10 cellular contexts compared by ENCODE assay signal in genomic region chr18:44682871-44683221, GRCh38. TPM values are rescaled to one million over a fixed set of nuclear protein-coding genes. Genes with fewer than 3 reads are reported as not detected.
DNase-seq lines count a peak whose midpoint lies in the region; ATAC-seq and TF ChIP-seq lines count a peak whose summit lies in the region.
"Had no signal": no experiment of that assay in that cellular context is flagged by ENCODE, and none has a peak within 500 bp of the region (broad histone marks: within the 10 kb centered on the region; RNA-seq: fewer than 3 reads in every experiment).

No MANE protein-coding gene starts in this region.

- H2AFZ ChIP-seq in GM23338: peak overlapping the region; percentile 49; the same call in 1 of the 2 replicates

- intact Hi-C loops in stomach (cut with DNase I; ENCODE audit: low total_unique reads): no loop called here

- peaks cover 6% of the 10 kb centered on the region for H3K27me3 Mint-ChIP-seq in GM23338 (ENCODE audit: insufficient read depth, low read depth, poor library complexity)
- H3K27me3 Mint-ChIP-seq in activated CD4-positive, alpha-beta T cell treated with anti-CD3 and anti-CD28 coated beads, Interleukin-2, amount 10 ng/mL, durations not matched to agents 7 days and 5 days: peaks cover 35% of the 10 kb centered on the region

- H3K27ac Mint-ChIP-seq in GM23338: no peak overlapping the region
- H3K27ac Mint-ChIP-seq in activated CD4-positive, alpha-beta T cell treated with anti-CD3 and anti-CD28 coated beads, Interleukin-2, amount 10 ng/mL, durations not matched to agents 7 days and 5 days: no peak overlapping the region
- H3K27ac Mint-ChIP-seq: activated T-helper 17 cell treated with anti-CD3 and anti-CD28 coated beads, Interleukin-2, amount 50 U/mL, for 72 hours; stimulated activated effector memory CD8-positive, alpha-beta T cell treated with anti-CD3 and anti-CD28 coated beads, Interleukin-12 subunit alpha, Interleukin-12 subunit beta, amount 100 ng/mL, for 72 hours had no signal

- TF ChIP-seq CTCF in GM23338 (conservative IDR thresholded peaks at IDR 0.05; ENCODE audit: low read depth in 2 of 2) (no peak), fibroblast of mammary gland (conservative IDR thresholded peaks at IDR 0.05; ENCODE audit: control insufficient read depth, insufficient read depth, low read depth, low read length) (no peak), stomach (IDR thresholded peaks at IDR 0.05) (no peak)

- DNase-seq in GM23338 (ENCODE audit: low spot score) (peak; percentile 83), NCI-H526 treated with DMSO at 0.1 percent for 48 hours (lab: John Stamatoyannopoulos, UW) (peak; percentile 64), fibroblast of mammary gland (ENCODE audit: low read depth) (peak; percentile 16), stomach (peak; percentile 38), hypothalamus (lab: John Stamatoyannopoulos, UW) (no peak), pons (ENCODE audit: low spot score) (no peak)
- no peak for DNase-seq in activated CD4-positive, alpha-beta T cell treated with anti-CD3 and anti-CD28 coated beads, Interleukin-2, amount 10 ng/mL, durations not matched to agents 7 days and 5 days

- H4K20me1 ChIP-seq in GM23338 (replicated peaks; ENCODE audit: insufficient read depth): no peaks in the 10 kb centered on the region

- 18 to 55% (median 27%) methylated on average over 4 of the region's 4 CpGs for WGBS in stomach, 5 donors

- CTCF ChIA-PET in activated CD4-positive, alpha-beta T cell treated with anti-CD3 and anti-CD28 coated beads, Interleukin-2, amount 10 ng/mL, durations not matched to agents 7 days and 5 days (lab: Charles Lee): interaction anchor here (1.4 kb wide), 1 partner anchor 530 kb away, joined by 3 read pairs; no protein-coding TSS in a partner anchor

- TF ChIP-seq POLR2A in stomach (IDR thresholded peaks at IDR 0.05): no peak

- H3K36me3 Mint-ChIP-seq in GM23338 (ENCODE audit: low read depth): no peaks in the 10 kb centered on the region; the same call in 2 of the 3 replicates
- peaks cover 1% of the 10 kb centered on the region for H3K36me3 Mint-ChIP-seq in activated CD4-positive, alpha-beta T cell treated with anti-CD3 and anti-CD28 coated beads, Interleukin-2, amount 10 ng/mL, durations not matched to agents 7 days and 5 days (ENCODE audit: low read depth)

- no peaks in the 10 kb centered on the region; the same call in 1 of the 2 replicates for H3K9me2 ChIP-seq in GM23338 (ENCODE audit: insufficient read depth)

- H3K27me3 ChIP-seq in GM23338 (ENCODE audit: insufficient read depth) (peaks cover 14% of the 10 kb centered on the region), stomach (peaks cover 0 to 13% (median 0%) of the 10 kb centered on the region in 3 donors)

- H3F3A ChIP-seq in GM23338 (replicated peaks; ENCODE audit: low read depth): 0 out of 2 replicates have a peak, but pooled peaks cover 6% of the 10 kb centered on the region

- peak overlapping the region; percentile 93 for H3K4me3 ChIP-seq in GM23338
- H3K4me3 ChIP-seq in fibroblast of mammary gland (ENCODE audit: control insufficient read depth, low read depth, low read length): no peak overlapping the region
- peak overlapping the region; percentile 82 to 89 (median 85) for H3K4me3 ChIP-seq in stomach

- peak overlapping the region; percentile 86 for H3K27ac ChIP-seq in GM23338 (ENCODE audit: low read depth)
- peak overlapping the region; percentile 65 to 99 (median 98) for H3K27ac ChIP-seq in stomach

- peak; percentile 73 for ATAC-seq in GM23338
- ATAC-seq in HG03108 (IDR thresholded peaks at IDR 0.05; ENCODE audit: unreplicated experiment): no peak
- ATAC-seq: activated T-helper 17 cell treated with anti-CD3 and anti-CD28 coated beads, Interleukin-2, amount 50 U/mL, for 72 hours; stimulated activated effector memory CD8-positive, alpha-beta T cell treated with anti-CD3 and anti-CD28 coated beads, Interleukin-12 subunit alpha, Interleukin-12 subunit beta, amount 100 ng/mL, for 72 hours had no signal

- H3K4me2 ChIP-seq in GM23338: peak overlapping the region; percentile 89

- H3K4me3 Mint-ChIP-seq in GM23338: no peak overlapping the region
- no peak overlapping the region for H3K4me3 Mint-ChIP-seq in activated CD4-positive, alpha-beta T cell treated with anti-CD3 and anti-CD28 coated beads, Interleukin-2, amount 10 ng/mL, durations not matched to agents 7 days and 5 days
- H3K4me3 Mint-ChIP-seq: activated T-helper 17 cell treated with anti-CD3 and anti-CD28 coated beads, Interleukin-2, amount 50 U/mL, for 72 hours; stimulated activated effector memory CD8-positive, alpha-beta T cell treated with anti-CD3 and anti-CD28 coated beads, Interleukin-12 subunit alpha, Interleukin-12 subunit beta, amount 100 ng/mL, for 72 hours had no signal

- TF ChIP-seq EP300 in stomach (IDR thresholded peaks at IDR 0.05): no peak

- H3K9me3 Mint-ChIP-seq in GM23338: no peaks in the 10 kb centered on the region
- no peaks in the 10 kb centered on the region for H3K9me3 Mint-ChIP-seq in activated CD4-positive, alpha-beta T cell treated with anti-CD3 and anti-CD28 coated beads, Interleukin-2, amount 10 ng/mL, durations not matched to agents 7 days and 5 days
- H3K9me3 Mint-ChIP-seq: activated T-helper 17 cell treated with anti-CD3 and anti-CD28 coated beads, Interleukin-2, amount 50 U/mL, for 72 hours; stimulated activated effector memory CD8-positive, alpha-beta T cell treated with anti-CD3 and anti-CD28 coated beads, Interleukin-12 subunit alpha, Interleukin-12 subunit beta, amount 100 ng/mL, for 72 hours had no signal

- H3K4me1 Mint-ChIP-seq in GM23338: peaks cover 12% of the 10 kb centered on the region; the same call in 2 of the 3 replicates
- peaks cover 3% of the 10 kb centered on the region for H3K4me1 Mint-ChIP-seq in activated CD4-positive, alpha-beta T cell treated with anti-CD3 and anti-CD28 coated beads, Interleukin-2, amount 10 ng/mL, durations not matched to agents 7 days and 5 days
- H3K4me1 Mint-ChIP-seq: activated T-helper 17 cell treated with anti-CD3 and anti-CD28 coated beads, Interleukin-2, amount 50 U/mL, for 72 hours had no signal

- no peaks in the 10 kb centered on the region for H3K9me3 ChIP-seq in stomach

- peaks cover 35% of the 10 kb centered on the region for H3K79me2 ChIP-seq in GM23338 (replicated peaks; ENCODE audit: insufficient read depth)

- POLR2A ChIA-PET in activated CD4-positive, alpha-beta T cell treated with anti-CD3 and anti-CD28 coated beads, Interleukin-2, amount 10 ng/mL, durations not matched to agents 7 days and 5 days (lab: Charles Lee): no interaction called here

- H3K4me1 ChIP-seq in GM23338 (ENCODE audit: insufficient read depth) (peaks cover 25% of the 10 kb centered on the region), stomach (peaks cover 23 to 71% (median 44%) of the 10 kb centered on the region in 4 donors)

- H3K36me3 ChIP-seq in GM23338 (ENCODE audit: insufficient read depth) (no peaks in the 10 kb centered on the region), stomach (no peaks in the 10 kb centered on the region)

TF ChIP-seq in GM23338, 12 proteins besides CTCF, POLR2A, EP300 and RAD21:
- no peak for TF ChIP-seq STAT1 (IDR thresholded peaks at IDR 0.05; ENCODE audit: unreplicated experiment)

RNA-seq across cellular contexts. Expression of gene SETBP1, which starts 2.2 kb away (rescaled TPM):
- total RNA-seq in GM23338 (2014; rRNA removed; shearing (Covaris generic)): 3.7 and 5.5 TPM in 2 replicates
- polyA plus RNA-seq in GM23338 (2016; fragmentation: Nextera tagmentation; extraction: Ambion mirVana) (1.6 TPM in 2 replicates), stomach (1 to 10 TPM; 1.4 to 2.3 (median 2.0) TPM)
- total RNA-seq in stomach: 10 to 100 TPM; 15.1 to 66.5 (median 29.2) TPM
- 1 to 10 TPM; 3.7 to 4.4 TPM for total RNA-seq in activated CD4-positive, alpha-beta T cell treated with anti-CD3 and anti-CD28 coated beads, Interleukin-2, amount 10 ng/mL, durations not matched to agents 7 days and 5 days

Comparison
In these comparisons a context has a peak if more than half of its experiments do, and no peak if none do; other contexts are left out.
1. DNase-seq: peak in GM23338 (single experiment), NCI-H526 treated with DMSO at 0.1 percent for 48 hours (single experiment), fibroblast of mammary gland (single experiment) and stomach (single experiment); none in hypothalamus (0 of 51), pons (single experiment) and activated CD4-positive, alpha-beta T cell treated with anti-CD3 and anti-CD28 coated beads, Interleukin-2, amount 10 ng/mL, durations not matched to agents 7 days and 5 days (single experiment).